Comparison of ENCODE assay signal across 18 cellular contexts in genomic region chr5:82355921-82356454, GRCh38.
DNase-seq lines count a peak whose midpoint lies in the region; ATAC-seq and TF ChIP-seq lines count a peak whose summit lies in the region.
"Had no signal": no experiment of that assay in that cellular context is flagged by ENCODE, and none has a peak within 500 bp of the region (broad histone marks: within the 10 kb centered on the region; RNA-seq: fewer than 3 reads in every experiment).

No MANE protein-coding gene starts in this region.

- H3K79me2 ChIP-seq in DND-41 (ENCODE audit: insufficient read depth, low read length) = peaks cover 31% of the 10 kb centered on the region
- H3K79me2 ChIP-seq in osteoblast (ENCODE audit: insufficient read depth, low read length) = no peaks in the 10 kb centered on the region

- no peak overlapping the region for H3K4me3 ChIP-seq in DND-41 (ENCODE audit: low read depth in 1 of 2, low read length in 2 of 2)
- H3K4me3 ChIP-seq in RWPE2 (ENCODE audit: severe bottlenecking) = no peak overlapping the region
- H3K4me3 ChIP-seq in osteoblast (ENCODE audit: insufficient read depth, low read length) = no peak overlapping the region
- H3K4me3 ChIP-seq: sigmoid colon had no signal

- H3K27me3 ChIP-seq in DND-41 (ENCODE audit: insufficient read depth, low read length, poor library complexity) = no peaks in the 10 kb centered on the region
- no peaks in the 10 kb centered on the region for H3K27me3 ChIP-seq in RWPE2 (ENCODE audit: insufficient read depth, poor library complexity, severe bottlenecking)
- no peaks in the 10 kb centered on the region for H3K27me3 ChIP-seq in osteoblast (ENCODE audit: insufficient read depth, low read length)
- H3K27me3 ChIP-seq: sigmoid colon had no signal

- H3K4me2 ChIP-seq in DND-41 (ENCODE audit: insufficient read depth, low read length) (peak overlapping the region; percentile 61), osteoblast (ENCODE audit: insufficient read depth, low read length) (no peak overlapping the region)

- peaks cover 98% of the 10 kb centered on the region for H3K4me1 ChIP-seq in DND-41 (ENCODE audit: insufficient read depth, low read length)
- peaks cover 36% of the 10 kb centered on the region for H3K4me1 ChIP-seq in RWPE2 (ENCODE audit: insufficient read depth, poor library complexity, severe bottlenecking)
- H3K4me1 ChIP-seq in osteoblast (ENCODE audit: insufficient read depth, low read length) = peaks cover 36% of the 10 kb centered on the region

- peak overlapping the region; percentile 88 for H3K27ac ChIP-seq in DND-41 (ENCODE audit: low read length)
- H3K27ac ChIP-seq in RWPE2 (ENCODE audit: poor library complexity, severe bottlenecking) = peak overlapping the region; percentile 82
- no peak overlapping the region for H3K27ac ChIP-seq in osteoblast (ENCODE audit: low read depth, low read length)

- DNase-seq in DND-41 = no peak
- DNase-seq in RWPE2 (ENCODE audit: low spot score) = no peak
- peak; percentile 66 for DNase-seq in fibroblast of gingiva (ENCODE audit: low read depth)
- no peak for DNase-seq in osteoblast (ENCODE audit: insufficient read length, low spot score, missing footprints)
- DNase-seq in middle frontal gyrus (ENCODE audit: extremely low spot score, low spot score) = no peak
- no peak for DNase-seq in NCI-H187 (lab: John Stamatoyannopoulos, UW)
- DNase-seq in stimulated activated CD4-positive, alpha-beta T cell treated with anti-CD3 and anti-CD28 coated beads, Interleukin-4, amount 100 ng/mL, for 4 hours = no peak
- DNase-seq: activated CD4-positive, CD25-positive, alpha-beta regulatory T cell treated with anti-CD3 and anti-CD28 coated beads, Interleukin-2, amount 50 U/mL, for 72 hours; activated CD8-positive, alpha-beta memory T cell treated with anti-CD3 and anti-CD28 coated beads, Interleukin-2, amount 10 ng/mL, durations not matched to agents 7 days and 5 days; activated effector memory CD4-positive, alpha-beta T cell treated with Interleukin-2 at 50 U/mL for 16 hours; amygdala; Calu3; NCI-H1092; NCI-H526 treated with DMSO at 0.1 percent for 48 hours; OCI-M1; sigmoid colon; stimulated activated CD4-positive, alpha-beta T cell treated with anti-CD3 and anti-CD28 coated beads, Interleukin-2, amount 100 ng/mL, for 24 hours had no signal

- H4K20me1 ChIP-seq in DND-41 (ENCODE audit: insufficient read depth, low read length) = no peaks in the 10 kb centered on the region
- H4K20me1 ChIP-seq in osteoblast (ENCODE audit: insufficient read depth, low read length) = no peaks in the 10 kb centered on the region

- H3K9me3 ChIP-seq in DND-41 (ENCODE audit: insufficient read depth, low read length, severe bottlenecking) = no peaks in the 10 kb centered on the region
- H3K9me3 ChIP-seq in RWPE2 (ENCODE audit: severe bottlenecking) = no peaks in the 10 kb centered on the region
- H3K9me3 ChIP-seq in osteoblast (ENCODE audit: low read depth, low read length) = no peaks in the 10 kb centered on the region
- H3K9me3 ChIP-seq: sigmoid colon had no signal

- H3K9ac ChIP-seq in DND-41 (ENCODE audit: low read depth, low read length) = 0 out of 2 replicates have a peak overlapping the region, but pooled peaks have one; percentile 46

- TF ChIP-seq CTCF in DND-41 (IDR thresholded peaks at IDR 0.05; ENCODE audit: borderline replicate concordance, extremely low read depth, low read length, poor library complexity, severe bottlenecking) (no peak), RWPE2 (IDR thresholded peaks at IDR 0.05; ENCODE audit: poor library complexity, severe bottlenecking) (no peak), osteoblast (IDR thresholded peaks at IDR 0.05; ENCODE audit: extremely low read depth, low read depth, low read length) (no peak)

- H2AFZ ChIP-seq in DND-41 (ENCODE audit: low read depth, low read length) (no peak overlapping the region), osteoblast (ENCODE audit: low read length) (peak overlapping the region; percentile 6)

- peaks cover 24% of the 10 kb centered on the region for H3K36me3 ChIP-seq in DND-41 (ENCODE audit: insufficient read depth, low read length)
- no peaks in the 10 kb centered on the region for H3K36me3 ChIP-seq in RWPE2 (ENCODE audit: low read depth)
- H3K36me3 ChIP-seq in osteoblast (ENCODE audit: insufficient read depth, low read length) = no peaks in the 10 kb centered on the region
- H3K36me3 ChIP-seq: sigmoid colon had no signal

- no peak for ATAC-seq in DND-41 (ENCODE audit: insufficient read depth, low read depth)
- ATAC-seq in RWPE2 (ENCODE audit: low read depth) = no peak
- no peak for ATAC-seq in HG03457 (IDR thresholded peaks at IDR 0.05; ENCODE audit: unreplicated experiment)
